8 cellular contexts compared by ENCODE assay signal in genomic region chr2:163348843-163349395, GRCh38.
DNase-seq lines count a peak whose midpoint lies in the region; ATAC-seq and TF ChIP-seq lines count a peak whose summit lies in the region.

No MANE protein-coding gene starts in this region.

- no peaks in the 10 kb centered on the region for H3K27me3 ChIP-seq in PC-3 (ENCODE audit: low read length)
- H3K27me3 ChIP-seq in osteoblast (ENCODE audit: insufficient read depth, low read length) = no peaks in the 10 kb centered on the region

- CTCF ChIA-PET in PC-3 (lab: Charles Lee) = no interaction called here

- no peaks in the 10 kb centered on the region for H3K79me2 ChIP-seq in PC-3 (ENCODE audit: low read length)
- H3K79me2 ChIP-seq in osteoblast (ENCODE audit: insufficient read depth, low read length) = no peaks in the 10 kb centered on the region

- peak; percentile 87 for DNase-seq in DMS114 treated with DMSO at 0.1 percent for 48 hours (lab: John Stamatoyannopoulos, UW; ENCODE audit: unreplicated experiment)
- peak; percentile 91 for DNase-seq in PC-3
- peak; percentile 74 for DNase-seq in fibroblast of mammary gland (ENCODE audit: low read depth)
- no peak for DNase-seq in osteoblast (ENCODE audit: insufficient read length, low spot score, missing footprints)
- DNase-seq in stimulated activated CD4-positive, alpha-beta T cell treated with anti-CD3 and anti-CD28 coated beads, Interleukin-4, amount 100 ng/mL, for 24 hours = no peak
- no peak for DNase-seq in NCI-H187 (lab: John Stamatoyannopoulos, UW)
- DNase-seq in COLO668 (lab: John Stamatoyannopoulos, UW; ENCODE audit: unreplicated experiment) = no peak
- no peak for DNase-seq in DMS153 treated with DMSO at 0.1 percent for 48 hours (lab: John Stamatoyannopoulos, UW; ENCODE audit: unreplicated experiment)

- no peaks in the 10 kb centered on the region for H3K9me3 ChIP-seq in PC-3 (ENCODE audit: low read length)
- H3K9me3 ChIP-seq in osteoblast (ENCODE audit: low read depth, low read length) = no peaks in the 10 kb centered on the region

- H2AFZ ChIP-seq in PC-3 (ENCODE audit: low read length) (peak overlapping the region; percentile 80), osteoblast (ENCODE audit: low read length) (peak overlapping the region; percentile 86)

- intact Hi-C loops in PC-3 (cut with micrococcal nuclease) = loop anchor here (5.0 kb wide), 5 partner anchors 103 to 1148 kb away; partner anchors contain the start of gene FIGN

- no peaks in the 10 kb centered on the region for H3F3A ChIP-seq in PC-3 (ENCODE audit: low read length, unreplicated experiment)

- H3K9ac ChIP-seq in PC-3 (ENCODE audit: low read length) = no peak overlapping the region

- peak overlapping the region; percentile 83 for H3K4me2 ChIP-seq in PC-3 (ENCODE audit: low read length)
- H3K4me2 ChIP-seq in osteoblast (ENCODE audit: insufficient read depth, low read length) = peak overlapping the region; percentile 84

- TF ChIP-seq CTCF in PC-3 (conservative IDR thresholded peaks at IDR 0.05; ENCODE audit: low read depth, low read length) (no peak), fibroblast of mammary gland (conservative IDR thresholded peaks at IDR 0.05; ENCODE audit: control insufficient read depth, insufficient read depth, low read depth, low read length) (no peak), osteoblast (IDR thresholded peaks at IDR 0.05; ENCODE audit: extremely low read depth, low read depth, low read length) (no peak)

- H3K9me2 ChIP-seq in PC-3 (replicated peaks; ENCODE audit: low read length) = no peaks in the 10 kb centered on the region

- ATAC-seq in PC-3 = peak; percentile 74

- H3K36me3 ChIP-seq in PC-3 (ENCODE audit: low read depth, low read length) = no peaks in the 10 kb centered on the region
- H3K36me3 ChIP-seq in osteoblast (ENCODE audit: insufficient read depth, low read length) = no peaks in the 10 kb centered on the region

- H3K4me1 ChIP-seq in PC-3 (ENCODE audit: insufficient read depth, low read length) (peaks cover 25% of the 10 kb centered on the region), osteoblast (ENCODE audit: insufficient read depth, low read length) (peaks cover 24% of the 10 kb centered on the region)

- H4K20me1 ChIP-seq in PC-3 (ENCODE audit: low read length) (no peaks in the 10 kb centered on the region), osteoblast (ENCODE audit: insufficient read depth, low read length) (no peaks in the 10 kb centered on the region)

- BruUV-seq in PC-3 (replicated peaks; lab: Mats Ljungman, UMichigan) = TSS peak; percentile 46

- peak overlapping the region; percentile 57 for H3K4me3 ChIP-seq in PC-3 (ENCODE audit: low read length)
- no peak overlapping the region for H3K4me3 ChIP-seq in fibroblast of mammary gland (ENCODE audit: control insufficient read depth, low read depth, low read length)
- H3K4me3 ChIP-seq in osteoblast (ENCODE audit: insufficient read depth, low read length) = peak overlapping the region; percentile 67

- H3K27ac ChIP-seq in PC-3 (ENCODE audit: low read length) (0 out of 2 replicates have a peak overlapping the region, but pooled peaks have one; percentile 11), osteoblast (ENCODE audit: low read depth, low read length) (peak overlapping the region; percentile 66)

- POLR2A ChIA-PET in PC-3 (lab: Charles Lee; ENCODE audit: unreplicated experiment) = no interaction called here

Comparison
In these comparisons a context has a peak if more than half of its experiments do, and no peak if none do; other contexts are left out.
1. DNase-seq: peak in DMS114 treated with DMSO at 0.1 percent for 48 hours (single experiment), PC-3 (single experiment) and fibroblast of mammary gland (single experiment); none in osteoblast (single experiment), stimulated activated CD4-positive, alpha-beta T cell treated with anti-CD3 and anti-CD28 coated beads, Interleukin-4, amount 100 ng/mL, for 24 hours (single experiment), NCI-H187 (0 of 2), COLO668 (single experiment) and DMS153 treated with DMSO at 0.1 percent for 48 hours (single experiment).